Comparison of ENCODE assay signal across 13 cellular contexts in the genomic region with DNA sequence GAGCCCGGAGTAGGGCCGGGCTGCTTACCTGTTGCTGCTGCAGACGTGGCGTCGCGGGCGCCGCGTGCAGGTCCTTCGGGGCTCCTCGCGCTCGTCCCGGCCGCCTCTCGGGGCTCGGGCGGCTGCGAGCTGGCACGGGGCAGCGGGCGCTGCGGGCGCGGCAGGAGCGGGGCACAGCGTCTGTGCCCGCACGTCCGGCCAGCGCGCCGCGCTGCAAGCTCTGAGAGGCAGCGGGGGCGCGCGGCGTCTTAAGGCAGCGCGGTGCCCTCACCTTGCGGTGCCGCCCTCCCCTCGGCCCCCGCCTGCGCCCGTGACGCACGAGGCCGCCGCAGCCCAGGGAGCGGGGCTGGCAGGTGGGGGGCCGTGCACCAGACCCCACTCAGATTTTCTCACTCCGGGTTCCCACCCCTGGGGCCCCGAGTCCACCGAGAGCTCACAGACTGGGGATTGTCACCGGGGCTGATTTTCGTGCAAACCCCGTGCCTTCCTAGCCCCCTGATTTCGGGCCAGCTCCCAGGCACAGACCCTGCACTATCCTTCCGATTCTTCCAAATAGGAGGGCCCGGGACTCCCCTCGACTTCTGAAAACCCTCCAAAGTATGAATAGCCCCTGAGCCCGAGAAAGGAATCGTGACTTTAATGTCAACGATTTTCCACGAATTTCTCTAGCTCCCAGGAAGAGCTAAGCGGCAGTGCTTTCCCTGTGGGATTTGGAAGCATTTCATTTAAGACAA. TPM values are rescaled to one million over a fixed set of nuclear protein-coding genes. Genes with fewer than 3 reads are reported as not detected.
DNase-seq lines count a peak whose midpoint lies in the region; ATAC-seq, FAIRE-seq and TF ChIP-seq lines count a peak whose summit lies in the region.
"Had no signal": no experiment of that assay in that cellular context is flagged by ENCODE, and none has a peak within 500 bp of the region (broad histone marks: within the 10 kb centered on the region; RNA-seq: fewer than 3 reads in every experiment).

A gene with protein sequence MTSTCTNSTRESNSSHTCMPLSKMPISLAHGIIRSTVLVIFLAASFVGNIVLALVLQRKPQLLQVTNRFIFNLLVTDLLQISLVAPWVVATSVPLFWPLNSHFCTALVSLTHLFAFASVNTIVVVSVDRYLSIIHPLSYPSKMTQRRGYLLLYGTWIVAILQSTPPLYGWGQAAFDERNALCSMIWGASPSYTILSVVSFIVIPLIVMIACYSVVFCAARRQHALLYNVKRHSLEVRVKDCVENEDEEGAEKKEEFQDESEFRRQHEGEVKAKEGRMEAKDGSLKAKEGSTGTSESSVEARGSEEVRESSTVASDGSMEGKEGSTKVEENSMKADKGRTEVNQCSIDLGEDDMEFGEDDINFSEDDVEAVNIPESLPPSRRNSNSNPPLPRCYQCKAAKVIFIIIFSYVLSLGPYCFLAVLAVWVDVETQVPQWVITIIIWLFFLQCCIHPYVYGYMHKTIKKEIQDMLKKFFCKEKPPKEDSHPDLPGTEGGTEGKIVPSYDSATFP (minus strand): TSS at position 222 of the 734 bp plus-strand sequence. CDS start 2,321 bp downstream, outside the sequence.

- H3K4me3 ChIP-seq in iPS-20b (ENCODE audit: low read length) = peak within 1 kb of the TSS; percentile 33; the same call in 1 of the 2 replicates

- no peaks in the 10 kb centered on the region for H3K36me3 ChIP-seq in iPS-20b (ENCODE audit: insufficient read depth, low read depth, low read length)

- POLR2A ChIA-PET in HEK293T (lab: Yijun Ruan, JAX) = no interaction called here

- peaks cover 5% of the 10 kb centered on the region for H3K36me3 Mint-ChIP-seq in T-helper 17 cell (ENCODE audit: low read depth)

- H3K27me3 Mint-ChIP-seq in T-helper 17 cell = peaks cover 38% of the 10 kb centered on the region

- no peak within 1 kb of the TSS for H3K9ac ChIP-seq in iPS-20b (ENCODE audit: low read depth, low read length)

- H3K27ac ChIP-seq in iPS-20b (ENCODE audit: low read length) = no peak within 1 kb of the TSS

- peak; percentile 7 for DNase-seq in stimulated activated CD4-positive, alpha-beta T cell treated with anti-CD3 and anti-CD28 coated beads, Interleukin-15, amount 100 ng/mL, for 24 hours
- no peak for DNase-seq in stimulated activated CD4-positive, alpha-beta T cell treated with anti-CD3 and anti-CD28 coated beads, Interleukin-12 subunit alpha, Interleukin-12 subunit beta, amount 100 ng/mL, for 4 hours
- no peak for DNase-seq in T-helper 17 cell
- DNase-seq in urothelium cell line (ENCODE audit: low spot score) = peak; percentile 6
- no peak for DNase-seq in NCI-H524 treated with DMSO at 0.1 percent for 48 hours (lab: John Stamatoyannopoulos, UW)
- DNase-seq in HEK293T (ENCODE audit: extremely low spot score) = no peak
- DNase-seq: DMS79, NCI-H2171, SHP77 had no signal

- CTCF ChIA-PET in HEK293T (lab: Yijun Ruan, JAX) = interaction anchor here (0.6 kb wide), 1 partner anchor 28 kb away, joined by 3 read pairs; no protein-coding TSS in a partner anchor

- H3K4me1 Mint-ChIP-seq in T-helper 17 cell = peaks cover 9% of the 10 kb centered on the region

- H3K4me3 Mint-ChIP-seq in T-helper 17 cell = peak within 1 kb of the TSS; percentile 80

- ATAC-seq in T-helper 17 cell (peak; percentile 40), HG03135 (IDR thresholded peaks at IDR 0.05; ENCODE audit: unreplicated experiment) (no peak)
- ATAC-seq: HepG2 had no signal

- H3K27ac Mint-ChIP-seq in T-helper 17 cell = no peak within 1 kb of the TSS

- FAIRE-seq in urothelium cell line (lab: Jason Lieb, UNC) = no peak
- FAIRE-seq: HepG2 had no signal

- 0 out of 2 replicates have a peak, but pooled peaks cover 2% of the 10 kb centered on the region for H3K4me1 ChIP-seq in iPS-20b (ENCODE audit: insufficient read depth, low read length)

- H3K9me3 ChIP-seq in T-helper 17 cell (ENCODE audit: control insufficient read depth, low read length, poor library complexity, severe bottlenecking) (no peaks in the 10 kb centered on the region), iPS-20b (ENCODE audit: insufficient read depth, low read depth, low read length) (no peaks in the 10 kb centered on the region)

- peaks cover 93% of the 10 kb centered on the region for H3K27me3 ChIP-seq in iPS-20b (ENCODE audit: insufficient read depth, low read length)

TF ChIP-seq in HEK293T, 16 proteins besides CTCF, POLR2A, EP300 and RAD21:
- TF ChIP-seq ZNF384 (IDR thresholded peaks at IDR 0.05) (no peak), L3MBTL2 (conservative IDR thresholded peaks at IDR 0.05) (no peak), FOXM1 (IDR thresholded peaks at IDR 0.05; ENCODE audit: borderline replicate concordance) (no peak), FOXA1 (IDR thresholded peaks at IDR 0.05) (no peak)

RNA-seq across cellular contexts. Expression of the gene that starts here (rescaled TPM):
- under 1 TPM in 1 of 2 donors, not detected in 1; 0.30 TPM for total RNA-seq in T-helper 17 cell
- total RNA-seq: HepG2, lung microvascular endothelial cell had no signal

Comparison
In these comparisons a context has a peak if more than half of its experiments do, and no peak if none do; other contexts are left out.
1. DNase-seq: peak in stimulated activated CD4-positive, alpha-beta T cell treated with anti-CD3 and anti-CD28 coated beads, Interleukin-15, amount 100 ng/mL, for 24 hours (single experiment) and urothelium cell line (single experiment); none in stimulated activated CD4-positive, alpha-beta T cell treated with anti-CD3 and anti-CD28 coated beads, Interleukin-12 subunit alpha, Interleukin-12 subunit beta, amount 100 ng/mL, for 4 hours (single experiment), T-helper 17 cell (0 of 3), NCI-H524 treated with DMSO at 0.1 percent for 48 hours (single experiment) and HEK293T (single experiment).
2. Peak in ATAC-seq in T-helper 17 cell; RNA of the gene not detected or under 1 TPM.